30 cellular contexts compared by ENCODE assay signal in genomic region chr11:27285761-27286160, GRCh38.
"Had no signal": no experiment of that assay in that cellular context is flagged by ENCODE, and none has a peak within 500 bp of the region (broad histone marks: within the 10 kb centered on the region; RNA-seq: fewer than 3 reads in every experiment).

No MANE protein-coding gene starts in this region.

- H3K4me3 Mint-ChIP-seq: activated CD4-positive, alpha-beta T cell treated with anti-CD3 and anti-CD28 coated beads, Interleukin-2, amount 10 ng/mL, durations not matched to agents 7 days and 5 days; activated CD8-positive, alpha-beta memory T cell treated with anti-CD3 and anti-CD28 coated beads, Interleukin-2, amount 10 ng/mL, durations not matched to agents 7 days and 5 days; activated CD8-positive, alpha-beta T cell treated with anti-CD3 and anti-CD28 coated beads, Interleukin-2, amount 10 ng/mL, durations not matched to agents 7 days and 5 days; central memory CD8-positive, alpha-beta T cell; dendritic cell treated with granulocyte-macrophage colony-stimulating factor and Interleukin-4, amounts not matched to agents 40 ng/mL and 50 ng/mL, for 4 days; endodermal cell; immature natural killer cell; natural killer cell treated with Interleukin-12 subunit alpha and Interleukin-12 subunit beta and Interleukin-15 and Interleukin-18, amount 100 ng/mL, for 72 hours; stimulated activated effector memory CD8-positive, alpha-beta T cell treated with anti-CD3 and anti-CD28 coated beads, Interleukin-12 subunit alpha, Interleukin-12 subunit beta, amount 100 ng/mL, for 72 hours; stimulated activated naive CD8-positive, alpha-beta T cell treated with anti-CD3 and anti-CD28 coated beads, Interleukin-15, Interleukin-2, amounts not matched to agents 100 ng/mL and 50 ng/mL, for 24 hours; type B pancreatic cell; WTC11 had no signal

- H3K4me3 ChIP-seq: heart left ventricle, mucosa of descending colon, pancreas, prostate gland, sigmoid colon, thoracic aorta, uterus had no signal

- H3K9me3 Mint-ChIP-seq: activated CD4-positive, alpha-beta T cell treated with anti-CD3 and anti-CD28 coated beads, Interleukin-2, amount 10 ng/mL, durations not matched to agents 7 days and 5 days; natural killer cell treated with Interleukin-12 subunit alpha and Interleukin-12 subunit beta and Interleukin-15 and Interleukin-18, amount 100 ng/mL, for 72 hours had no signal

- ATAC-seq: activated CD8-positive, alpha-beta memory T cell treated with anti-CD3 and anti-CD28 coated beads, Interleukin-2, amount 10 ng/mL, durations not matched to agents 7 days and 5 days; activated CD8-positive, alpha-beta T cell treated with anti-CD3 and anti-CD28 coated beads, Interleukin-2, amount 10 ng/mL, durations not matched to agents 7 days and 5 days; activated naive CD4-positive, alpha-beta T cell treated with anti-CD3 and anti-CD28 coated beads, Interleukin-2, amount 50 U/mL, for 72 hours; esophagus mucosa; foreskin keratinocyte; heart left ventricle; mucosa of descending colon; pancreas; stimulated activated effector memory CD8-positive, alpha-beta T cell treated with anti-CD3 and anti-CD28 coated beads, Interleukin-12 subunit alpha, Interleukin-12 subunit beta, amount 100 ng/mL, for 72 hours; WTC11 had no signal

- H3K4me1 Mint-ChIP-seq: activated CD4-positive, alpha-beta T cell treated with anti-CD3 and anti-CD28 coated beads, Interleukin-2, amount 10 ng/mL, durations not matched to agents 7 days and 5 days; central memory CD8-positive, alpha-beta T cell; immature natural killer cell; stimulated activated effector memory CD8-positive, alpha-beta T cell treated with anti-CD3 and anti-CD28 coated beads, Interleukin-12 subunit alpha, Interleukin-12 subunit beta, amount 100 ng/mL, for 72 hours had no signal

- H3K27ac ChIP-seq: foreskin keratinocyte, heart left ventricle, pancreas, prostate gland, sigmoid colon, thoracic aorta, uterus had no signal

- H3K27ac Mint-ChIP-seq: activated CD4-positive, alpha-beta T cell treated with anti-CD3 and anti-CD28 coated beads, Interleukin-2, amount 10 ng/mL, durations not matched to agents 7 days and 5 days; activated CD8-positive, alpha-beta memory T cell treated with anti-CD3 and anti-CD28 coated beads, Interleukin-2, amount 10 ng/mL, durations not matched to agents 7 days and 5 days; activated CD8-positive, alpha-beta T cell treated with anti-CD3 and anti-CD28 coated beads, Interleukin-2, amount 10 ng/mL, durations not matched to agents 7 days and 5 days; activated naive CD4-positive, alpha-beta T cell treated with anti-CD3 and anti-CD28 coated beads, Interleukin-2, amount 50 U/mL, for 72 hours; activated T-helper 2 cell treated with anti-CD3 and anti-CD28 coated beads, Interferon-gamma antibody, Interleukin-2, Interleukin-4, amounts not matched to agents 10 μg/mL and 5 μg/mL and 100 μg/mL, durations not matched to agents 14 hours and 24 hours and 36 hours; dendritic cell treated with granulocyte-macrophage colony-stimulating factor and Interleukin-4, amounts not matched to agents 40 ng/mL and 50 ng/mL, for 4 days; endodermal cell; immature natural killer cell; natural killer cell treated with Interleukin-12 subunit alpha and Interleukin-12 subunit beta and Interleukin-15 and Interleukin-18, amount 100 ng/mL, for 72 hours; stimulated activated effector memory CD8-positive, alpha-beta T cell treated with anti-CD3 and anti-CD28 coated beads, Interleukin-12 subunit alpha, Interleukin-12 subunit beta, amount 100 ng/mL, for 72 hours; stimulated activated naive CD8-positive, alpha-beta T cell treated with anti-CD3 and anti-CD28 coated beads, Interleukin-15, Interleukin-2, amounts not matched to agents 100 ng/mL and 50 ng/mL, for 24 hours; type B pancreatic cell; WTC11 had no signal

- H3K36me3 ChIP-seq: heart left ventricle, pancreas, prostate gland, sigmoid colon, thoracic aorta, uterus had no signal

- H3K36me3 Mint-ChIP-seq: natural killer cell treated with Interleukin-12 subunit alpha and Interleukin-12 subunit beta and Interleukin-15 and Interleukin-18, amount 100 ng/mL, for 72 hours; stimulated activated effector memory CD8-positive, alpha-beta T cell treated with anti-CD3 and anti-CD28 coated beads, Interleukin-12 subunit alpha, Interleukin-12 subunit beta, amount 100 ng/mL, for 72 hours; type B pancreatic cell had no signal

- H3K27me3 Mint-ChIP-seq: activated CD4-positive, alpha-beta T cell treated with anti-CD3 and anti-CD28 coated beads, Interleukin-2, amount 10 ng/mL, durations not matched to agents 7 days and 5 days; dendritic cell treated with granulocyte-macrophage colony-stimulating factor and Interleukin-4, amounts not matched to agents 40 ng/mL and 50 ng/mL, for 4 days; type B pancreatic cell had no signal

- H3K27me3 ChIP-seq: foreskin keratinocyte, heart left ventricle, pancreas, sigmoid colon, uterus had no signal

- H3K4me1 ChIP-seq: foreskin keratinocyte, prostate gland had no signal

- DNase-seq: activated CD4-positive, alpha-beta T cell treated with anti-CD3 and anti-CD28 coated beads for 1 hour; activated CD4-positive, alpha-beta T cell treated with anti-CD3 and anti-CD28 coated beads, Interleukin-2, amount 10 ng/mL, durations not matched to agents 7 days and 5 days; activated CD8-positive, alpha-beta memory T cell treated with anti-CD3 and anti-CD28 coated beads, Interleukin-2, amount 10 ng/mL, durations not matched to agents 7 days and 5 days; activated CD8-positive, alpha-beta T cell treated with anti-CD3 and anti-CD28 coated beads, Interleukin-2, amount 10 ng/mL, durations not matched to agents 7 days and 5 days; activated T-cell treated with anti-CD3 and anti-CD28 coated beads, Interleukin-2, amount 50 U/mL, for 48 hours; anterior cingulate cortex; endodermal cell; foreskin keratinocyte; heart left ventricle; hypothalamus; immature natural killer cell; mucosa of descending colon; pancreas; sigmoid colon; small intestine; stimulated activated CD4-positive, alpha-beta T cell treated with anti-CD3 and anti-CD28 coated beads, Interleukin-4, amount 100 ng/mL, for 24 hours; T-helper 2 cell; uterus had no signal
